ENCODE assay signal across 16 cellular contexts in genomic region chr2:191926671-191927070, GRCh38.
DNase-seq lines count a peak whose midpoint lies in the region; ATAC-seq, FAIRE-seq and TF ChIP-seq lines count a peak whose summit lies in the region.
"Had no signal": no experiment of that assay in that cellular context is flagged by ENCODE, and none has a peak within 500 bp of the region (broad histone marks: within the 10 kb centered on the region; RNA-seq: fewer than 3 reads in every experiment).

No MANE protein-coding gene starts in this region.

- CTCF ChIA-PET in endothelial cell of umbilical vein (lab: Charles Lee), result interaction anchor here (0.6 to 4.4 kb wide), 9 partner anchors 9 to 236 kb away, joined by 3 to 36 read pairs (median 4); partner anchors contain the start of gene CAVIN2

- POLR2A ChIA-PET in endothelial cell of umbilical vein (lab: Charles Lee), result interaction anchor here (1.5 to 2.0 kb wide), 3 partner anchors 60 to 80 kb away, joined by 3 to 4 read pairs (median 4); partner anchors contain the start of gene CAVIN2

- peak; percentile 18 for ATAC-seq in GM19351 (IDR thresholded peaks at IDR 0.05; ENCODE audit: unreplicated experiment)
- no peak for ATAC-seq in HG02884 (IDR thresholded peaks at IDR 0.05; ENCODE audit: unreplicated experiment)
- no peak for ATAC-seq in GM21737 (IDR thresholded peaks at IDR 0.05; ENCODE audit: unreplicated experiment)

- dilution Hi-C loops in endothelial cell of umbilical vein (cut with MboI; ENCODE audit: extremely low pct_ligation_motif_present, low sequenced_read_pairs), result no loop called here

- H3K79me2 ChIP-seq in endothelial cell of umbilical vein (ENCODE audit: control insufficient read depth, insufficient read depth, low read length), result no peaks in the 10 kb centered on the region

- intact Hi-C loops in endothelial cell of umbilical vein (cut with micrococcal nuclease), result loop anchor here (1.0 kb wide), 6 partner anchors 16 to 248 kb away; partner anchors contain the start of genes CAVIN2 and NABP1

- peak; percentile 35 for DNase-seq in GM12865 (ENCODE audit: low read depth)
- no peak for DNase-seq in endothelial cell of umbilical vein (ENCODE audit: low read depth, low spot score)
- DNase-seq in NCI-H524 treated with DMSO at 0.1 percent for 48 hours (lab: John Stamatoyannopoulos, UW), result no peak
- DNase-seq in activated effector memory CD4-positive, alpha-beta T cell treated with anti-CD3 and anti-CD28 coated beads, Interleukin-2, amount 50 U/mL, for 16 hours, result no peak
- DNase-seq: BE2C, GF-D8, KBM-7, NCI-H1436, NCI-H187 treated with DMSO at 0.1 percent for 48 hours, NCI-H82 had no signal

- H4K20me1 ChIP-seq in endothelial cell of umbilical vein (replicated peaks; ENCODE audit: control insufficient read depth, extremely low read depth, insufficient read depth, low read length), result no peaks in the 10 kb centered on the region

- no peaks in the 10 kb centered on the region for H3K36me3 ChIP-seq in HUES48 (ENCODE audit: control insufficient read depth, insufficient read depth, low read length)
- no peaks in the 10 kb centered on the region for H3K36me3 ChIP-seq in endothelial cell of umbilical vein (ENCODE audit: control insufficient read depth in 2 of 2, extremely low read depth in 1 of 2, insufficient read depth in 2 of 2, low read length in 2 of 2)
- H3K36me3 ChIP-seq: BE2C, SJCRH30 had no signal

- H3K9ac ChIP-seq in HUES48 (ENCODE audit: low read depth, low read length) (no peak overlapping the region), endothelial cell of umbilical vein (replicated peaks; ENCODE audit: extremely low read depth, insufficient read depth, low read length) (peak overlapping the region; percentile 15)

- H2AFZ ChIP-seq in endothelial cell of umbilical vein (ENCODE audit: low read depth, low read length), result no peak overlapping the region

- H3K9me3 ChIP-seq in HUES48 (ENCODE audit: control insufficient read depth, insufficient read depth, low read length) (no peaks in the 10 kb centered on the region), endothelial cell of umbilical vein (replicated peaks; ENCODE audit: control insufficient read depth, insufficient read depth, low read length) (no peaks in the 10 kb centered on the region)
- H3K9me3 ChIP-seq: BE2C, SJCRH30 had no signal

- H3K27me3 ChIP-seq in HUES48 (ENCODE audit: control insufficient read depth, insufficient read depth, low read length) (no peaks in the 10 kb centered on the region), endothelial cell of umbilical vein (ENCODE audit: control insufficient read depth in 2 of 2, insufficient read depth in 2 of 2, low read length in 2 of 2) (no peaks in the 10 kb centered on the region)
- H3K27me3 ChIP-seq: BE2C, SJCRH30 had no signal

- H3K27ac ChIP-seq in HUES48 (ENCODE audit: low read depth, low read length), result peak overlapping the region; percentile 92
- H3K27ac ChIP-seq in endothelial cell of umbilical vein (ENCODE audit: insufficient read depth, low read depth, low read length), result peak overlapping the region; percentile 84
- H3K27ac ChIP-seq: SJCRH30 had no signal

- no peak for FAIRE-seq in endothelial cell of umbilical vein (lab: Jason Lieb, UNC)
- FAIRE-seq: H1 had no signal

- no peak overlapping the region for H3K4me3 ChIP-seq in GM12865 (ENCODE audit: low read depth, low read length)
- no peak overlapping the region for H3K4me3 ChIP-seq in HUES48 (ENCODE audit: low read depth, low read length)
- no peak overlapping the region for H3K4me3 ChIP-seq in endothelial cell of umbilical vein (replicated peaks in 1 of 3; ENCODE audit: insufficient read depth in 1 of 3, low read depth in 1 of 3, low read length in 3 of 3)
- H3K4me3 ChIP-seq: SJCRH30 had no signal

- no peaks in the 10 kb centered on the region for H3K9me1 ChIP-seq in endothelial cell of umbilical vein (replicated peaks; ENCODE audit: control insufficient read depth, extremely low read depth, insufficient read depth, low read length)

- TF ChIP-seq CTCF in GM12865 (IDR thresholded peaks at IDR 0.05; ENCODE audit: insufficient read depth, low read depth, low read length, missing control alignments) (no peak), endothelial cell of umbilical vein (IDR thresholded peaks at IDR 0.05; ENCODE audit: extremely low read depth in 1 of 2, insufficient read depth in 1 of 2, low read depth in 1 of 2, low read length in 2 of 2) (no peak)

- peaks cover 19% of the 10 kb centered on the region for H3K4me1 ChIP-seq in HUES48 (ENCODE audit: control insufficient read depth, insufficient read depth, low read length)
- peaks cover 47% of the 10 kb centered on the region for H3K4me1 ChIP-seq in endothelial cell of umbilical vein (ENCODE audit: control insufficient read depth, extremely low read depth, insufficient read depth, low read length)

- peak overlapping the region; percentile 79 for H3K4me2 ChIP-seq in endothelial cell of umbilical vein (ENCODE audit: insufficient read depth, low read length)

- no peak for TF ChIP-seq POLR2A in endothelial cell of umbilical vein (IDR thresholded peaks at IDR 0.05; ENCODE audit: low read depth, low read length)

- BruUV-seq in endothelial cell of umbilical vein (replicated peaks; lab: Mats Ljungman, UMichigan), result no TSS peak

TF ChIP-seq in endothelial cell of umbilical vein, 7 proteins besides CTCF, POLR2A, EP300 and RAD21:
- TF ChIP-seq POLR2AphosphoS5 (IDR thresholded peaks at IDR 0.05; ENCODE audit: insufficient read depth, low read depth, low read length), result no peak
- no peak for TF ChIP-seq EZH2 (IDR thresholded peaks at IDR 0.05; ENCODE audit: borderline replicate concordance, low read depth, low read length, severe bottlenecking)
- TF ChIP-seq MAX (IDR thresholded peaks at IDR 0.05; ENCODE audit: insufficient read depth, insufficient read length), result no peak
- TF ChIP-seq FOS (IDR thresholded peaks at IDR 0.05; ENCODE audit: borderline replicate concordance, insufficient read depth, low read length), result no peak
- no peak for TF ChIP-seq GATA2 (IDR thresholded peaks at IDR 0.05; ENCODE audit: insufficient read depth, insufficient read length, low read depth, low read length)
- no peak for TF ChIP-seq JUN (IDR thresholded peaks at IDR 0.05; ENCODE audit: borderline replicate concordance, insufficient read depth, insufficient read length, low read depth)
- TF ChIP-seq MYC (IDR thresholded peaks at IDR 0.05; ENCODE audit: low read depth, low read length), result no peak
